ENCODE assay signal across 25 cellular contexts in the genomic region with DNA sequence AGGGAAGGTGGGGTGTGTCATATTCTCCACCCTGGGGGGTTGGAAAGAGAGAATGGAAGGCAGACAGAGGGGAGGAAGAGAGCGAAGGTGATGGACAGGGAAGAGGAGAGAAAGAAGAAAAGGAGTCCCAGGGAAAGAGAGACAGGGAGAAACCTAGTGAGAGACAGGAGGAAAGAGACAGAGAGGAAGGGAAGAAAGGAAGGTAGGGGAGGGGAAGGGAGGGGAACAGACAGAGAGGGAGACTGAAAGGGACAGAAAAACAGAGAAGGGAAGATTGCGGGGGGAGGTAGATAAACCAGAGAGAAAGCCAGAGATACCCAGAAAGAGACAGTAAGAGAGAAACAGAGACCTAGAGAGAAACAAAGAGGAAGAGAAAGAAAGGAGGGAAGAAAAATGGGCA.
"Had no signal": no experiment of that assay in that cellular context is flagged by ENCODE, and none has a peak within 500 bp of the region (broad histone marks: within the 10 kb centered on the region; RNA-seq: fewer than 3 reads in every experiment).

No MANE protein-coding gene starts in this region.

- H3K27ac ChIP-seq: left lung, lower lobe of right lung, ovary, prostate gland, thoracic aorta had no signal

- H3K4me3 ChIP-seq: left lung, lower lobe of right lung, ovary, prostate gland, thoracic aorta had no signal

- H3K36me3 ChIP-seq: left lung, lower lobe of right lung, ovary, prostate gland, thoracic aorta had no signal

- H3K4me1 ChIP-seq: left lung, lower lobe of right lung had no signal

- H3K27me3 ChIP-seq: ovary had no signal

- H3K9me3 ChIP-seq: left lung, lower lobe of right lung, ovary, prostate gland, thoracic aorta had no signal

- FAIRE-seq: astrocyte, urothelium cell line had no signal

- DNase-seq: activated CD4-positive, alpha-beta T cell treated with anti-CD3 and anti-CD28 coated beads for 1 hour; activated CD4-positive, alpha-beta T cell treated with anti-CD3 and anti-CD28 coated beads, Interleukin-2, amount 50 U/mL, for 1 hour; activated CD8-positive, alpha-beta T cell treated with anti-CD3 and anti-CD28 coated beads for 36 hours; activated gamma-delta T cell treated with Interleukin-2 at 50 U/mL for 16 hours; activated naive CD4-positive, alpha-beta T cell treated with anti-CD3 and anti-CD28 coated beads, Interleukin-2, amount 50 U/mL, for 16 hours; activated T-cell treated with anti-CD3 and anti-CD28 coated beads, Interleukin-2, amount 50 U/mL, for 4 hours; amniotic stem cell; cortex of kidney; foreskin fibroblast; left lung; lower lobe of right lung; mesenchymal stem cell; ovary; stimulated activated CD4-positive, alpha-beta T cell treated with anti-CD3 and anti-CD28 coated beads, Interleukin-15, amount 100 ng/mL, for 24 hours; stimulated activated CD4-positive, alpha-beta T cell treated with anti-CD3 and anti-CD28 coated beads, Interleukin-2, amount 100 ng/mL, for 24 hours; stimulated activated naive CD4-positive, alpha-beta T cell treated with Interleukin-2 at 50 U/mL for 16 hours; T1000; trophoblast cell had no signal

- ATAC-seq: activated CD8-positive, alpha-beta T cell treated with anti-CD3 and anti-CD28 coated beads for 36 hours; activated T-cell treated with anti-CD3 and anti-CD28 coated beads, Interleukin-2, amount 50 U/mL, for 4 hours; activated T-helper 17 cell treated with anti-CD3 and anti-CD28 coated beads, Interleukin-2, amount 50 U/mL, for 72 hours; esophagus mucosa; left lung; lower lobe of right lung; natural killer cell treated with Interleukin-12 subunit alpha and Interleukin-12 subunit beta and Interleukin-15 and Interleukin-18, amount 100 ng/mL, for 72 hours had no signal
